In genomic region chr6:501891-502601, GRCh38 we compare ENCODE assay signal across 9 cellular contexts.
A peak's percentile ranks its signal among the peaks of the same experiment; 100 is the strongest.
DNase-seq lines count a peak whose midpoint lies in the region; ATAC-seq and TF ChIP-seq lines count a peak whose summit lies in the region.
"Had no signal": no experiment of that assay in that cellular context is flagged by ENCODE, and none has a peak within 500 bp of the region (broad histone marks: within the 10 kb centered on the region; RNA-seq: fewer than 3 reads in every experiment).

No MANE protein-coding gene starts in this region.

- DNase-seq in GM13977 (ENCODE audit: low spot score) (peak; percentile 56), T follicular helper cell (ENCODE audit: low read depth) (peak; percentile 7), WERI-Rb-1 (no peak), DMS53 treated with DMSO at 0.1 percent for 48 hours (lab: John Stamatoyannopoulos, UW; ENCODE audit: unreplicated experiment) (no peak), hypothalamus (lab: John Stamatoyannopoulos, UW) (no peak)
- DNase-seq in activated naive CD4-positive, alpha-beta T cell treated with anti-CD3 and anti-CD28 coated beads, Interleukin-2, amount 50 U/mL, for 16 hours, result peak; percentile 80
- DNase-seq in stimulated activated CD4-positive, alpha-beta T cell treated with anti-CD3 and anti-CD28 coated beads, Interleukin-4, amount 100 ng/mL, for 24 hours, result peak; percentile 85
- DNase-seq: NCI-H510A had no signal

- ATAC-seq in GM19397 (IDR thresholded peaks at IDR 0.05; ENCODE audit: unreplicated experiment), result no peak

- no peak for TF ChIP-seq CTCF in GM13977 (IDR thresholded peaks at IDR 0.05; ENCODE audit: extremely low read depth, insufficient read depth, missing control alignments)
- TF ChIP-seq CTCF in WERI-Rb-1 (IDR thresholded peaks at IDR 0.05; ENCODE audit: low read depth, low read length), result no peak

- H3K27me3 ChIP-seq in WERI-Rb-1 (ENCODE audit: insufficient read depth, low read depth, severe bottlenecking), result no peaks in the 10 kb centered on the region

- no peak overlapping the region for H3K27ac ChIP-seq in WERI-Rb-1

- no peak overlapping the region for H3K4me3 ChIP-seq in WERI-Rb-1 (ENCODE audit: low read depth, low read length)

- H3K9me3 ChIP-seq in WERI-Rb-1 (ENCODE audit: severe bottlenecking), result no peaks in the 10 kb centered on the region

- peaks cover 2% of the 10 kb centered on the region for H3K36me3 ChIP-seq in WERI-Rb-1

- in situ Hi-C loops in GM13977 (cut with MboI; ENCODE audit: low pct_unique_long_range_greater_than_20kb, low sequenced_read_pairs, unreplicated experiment), result no loop called here

Comparison
In these comparisons a context has a peak if more than half of its experiments do, and no peak if none do; other contexts are left out.
1. DNase-seq: peak in GM13977 (single experiment), T follicular helper cell (single experiment), activated naive CD4-positive, alpha-beta T cell treated with anti-CD3 and anti-CD28 coated beads, Interleukin-2, amount 50 U/mL, for 16 hours (single experiment) and stimulated activated CD4-positive, alpha-beta T cell treated with anti-CD3 and anti-CD28 coated beads, Interleukin-4, amount 100 ng/mL, for 24 hours (single experiment); none in WERI-Rb-1 (single experiment), DMS53 treated with DMSO at 0.1 percent for 48 hours (single experiment) and hypothalamus (0 of 51).